Comparison of ENCODE assay signal across 14 cellular contexts in the genomic region with DNA sequence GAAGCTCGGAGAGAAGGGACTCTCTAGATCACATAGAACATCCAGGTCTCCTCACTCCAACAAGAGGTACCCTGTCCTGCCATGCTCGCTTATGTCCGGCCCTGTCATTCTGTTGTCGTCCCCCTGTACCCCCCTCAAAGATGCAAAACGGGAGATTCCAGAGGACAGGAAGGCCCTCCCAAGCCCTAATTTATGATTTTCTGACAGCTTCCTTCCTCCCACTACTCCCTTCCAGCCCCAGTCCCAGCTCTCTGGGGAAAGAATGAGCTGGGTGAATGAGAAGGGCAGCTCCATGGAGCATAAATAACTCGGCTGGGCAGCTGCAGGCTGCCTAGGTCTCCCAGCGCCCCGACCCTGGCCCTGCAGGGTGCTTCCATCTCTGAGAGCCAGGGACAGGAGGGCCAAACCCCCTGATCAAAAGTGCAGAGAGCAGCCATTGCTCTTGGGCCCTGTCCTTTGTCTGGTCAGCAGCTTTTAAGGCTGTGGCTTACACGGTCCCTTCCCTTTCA. TPM values are rescaled to one million over a fixed set of nuclear protein-coding genes. Genes with fewer than 3 reads are reported as not detected.
A peak's percentile ranks its signal among the peaks of the same experiment; 100 is the strongest.
DNase-seq lines count a peak whose midpoint lies in the region; ATAC-seq and TF ChIP-seq lines count a peak whose summit lies in the region.
"Had no signal": no experiment of that assay in that cellular context is flagged by ENCODE, and none has a peak within 500 bp of the region (broad histone marks: within the 10 kb centered on the region; RNA-seq: fewer than 3 reads in every experiment).

No MANE protein-coding gene starts in this region.

- no peak overlapping the region for H3K27ac Mint-ChIP-seq in activated naive CD8-positive, alpha-beta T cell treated with anti-CD3 and anti-CD28 coated beads, Interleukin-2, amount 50 U/mL, for 24 hours
- no peak overlapping the region for H3K27ac Mint-ChIP-seq in activated naive CD8-positive, alpha-beta T cell treated with anti-CD3 and anti-CD28 coated beads for 36 hours
- H3K27ac Mint-ChIP-seq in type B pancreatic cell: no peak overlapping the region

- H3K4me1 Mint-ChIP-seq in activated naive CD8-positive, alpha-beta T cell treated with anti-CD3 and anti-CD28 coated beads, Interleukin-2, amount 50 U/mL, for 24 hours: peaks cover 30% of the 10 kb centered on the region
- H3K4me1 Mint-ChIP-seq in activated naive CD8-positive, alpha-beta T cell treated with anti-CD3 and anti-CD28 coated beads for 36 hours: peaks cover 22% of the 10 kb centered on the region
- H3K4me1 Mint-ChIP-seq in type B pancreatic cell (ENCODE audit: unreplicated experiment): peaks cover 25% of the 10 kb centered on the region

- H3K4me1 ChIP-seq in stomach: peaks cover 12 to 42% (median 25%) of the 10 kb centered on the region in 4 donors
- H3K4me1 ChIP-seq: HAP-1 had no signal

- H3K27me3 ChIP-seq in stomach: peaks cover 0 to 13% (median 0%) of the 10 kb centered on the region in 3 donors

- no peak for DNase-seq in activated naive CD8-positive, alpha-beta T cell treated with anti-CD3 and anti-CD28 coated beads, Interleukin-2, amount 50 U/mL, for 24 hours
- DNase-seq in activated naive CD8-positive, alpha-beta T cell treated with anti-CD3 and anti-CD28 coated beads for 36 hours: no peak
- DNase-seq in left kidney (ENCODE audit: low read depth, low spot score) (peak; percentile 92), stomach (no peak), type B pancreatic cell (ENCODE audit: extremely low spot score, unreplicated experiment) (no peak), NCI-H2196 treated with DMSO at 0.1 percent for 48 hours (lab: John Stamatoyannopoulos, UW; ENCODE audit: unreplicated experiment) (no peak)
- DNase-seq: activated T-cell treated with anti-CD3 and anti-CD28 coated beads, Interleukin-2, amount 50 U/mL, for 48 hours; DMS79 treated with DMSO at 0.1 percent for 48 hours; naive thymus-derived CD8-positive, alpha-beta T cell; NCI-H2171 had no signal

- H3K36me3 Mint-ChIP-seq in activated naive CD8-positive, alpha-beta T cell treated with anti-CD3 and anti-CD28 coated beads, Interleukin-2, amount 50 U/mL, for 24 hours (ENCODE audit: low read depth): no peaks in the 10 kb centered on the region
- no peaks in the 10 kb centered on the region for H3K36me3 Mint-ChIP-seq in activated naive CD8-positive, alpha-beta T cell treated with anti-CD3 and anti-CD28 coated beads for 36 hours
- H3K36me3 Mint-ChIP-seq in type B pancreatic cell: no peaks in the 10 kb centered on the region
- H3K36me3 Mint-ChIP-seq: naive thymus-derived CD8-positive, alpha-beta T cell had no signal

- H3K36me3 ChIP-seq in stomach: no peaks in the 10 kb centered on the region
- H3K36me3 ChIP-seq: HAP-1 had no signal

- H3K9me3 ChIP-seq in stomach: no peaks in the 10 kb centered on the region
- H3K9me3 ChIP-seq: HAP-1 had no signal

- H3K4me3 Mint-ChIP-seq in activated naive CD8-positive, alpha-beta T cell treated with anti-CD3 and anti-CD28 coated beads, Interleukin-2, amount 50 U/mL, for 24 hours: peak overlapping the region; percentile 29
- H3K4me3 Mint-ChIP-seq in activated naive CD8-positive, alpha-beta T cell treated with anti-CD3 and anti-CD28 coated beads for 36 hours: no peak overlapping the region
- no peak overlapping the region for H3K4me3 Mint-ChIP-seq in type B pancreatic cell

- no peaks in the 10 kb centered on the region for H3K9me3 Mint-ChIP-seq in activated naive CD8-positive, alpha-beta T cell treated with anti-CD3 and anti-CD28 coated beads, Interleukin-2, amount 50 U/mL, for 24 hours
- no peaks in the 10 kb centered on the region for H3K9me3 Mint-ChIP-seq in activated naive CD8-positive, alpha-beta T cell treated with anti-CD3 and anti-CD28 coated beads for 36 hours
- no peaks in the 10 kb centered on the region for H3K9me3 Mint-ChIP-seq in type B pancreatic cell
- H3K9me3 Mint-ChIP-seq: naive thymus-derived CD8-positive, alpha-beta T cell had no signal

- no peak for TF ChIP-seq EP300 in stomach (IDR thresholded peaks at IDR 0.05)

- TF ChIP-seq POLR2A in stomach (IDR thresholded peaks at IDR 0.05): no peak

- H3K27ac ChIP-seq in VCaP: peak overlapping the region; percentile 10; the same call in 1 of the 2 replicates
- peak overlapping the region; percentile 25 to 80 (median 57) for H3K27ac ChIP-seq in stomach

- 64 to 78% (median 75%) methylated on average over 9 of the region's 9 CpGs for WGBS in stomach, 5 donors

- H3K27me3 Mint-ChIP-seq in activated naive CD8-positive, alpha-beta T cell treated with anti-CD3 and anti-CD28 coated beads, Interleukin-2, amount 50 U/mL, for 24 hours: peaks cover 58% of the 10 kb centered on the region
- peaks cover 50% of the 10 kb centered on the region for H3K27me3 Mint-ChIP-seq in activated naive CD8-positive, alpha-beta T cell treated with anti-CD3 and anti-CD28 coated beads for 36 hours
- peaks cover 10% of the 10 kb centered on the region for H3K27me3 Mint-ChIP-seq in type B pancreatic cell

- no peak for ATAC-seq in activated naive CD8-positive, alpha-beta T cell treated with anti-CD3 and anti-CD28 coated beads, Interleukin-2, amount 50 U/mL, for 24 hours
- ATAC-seq in HG02623 (IDR thresholded peaks at IDR 0.05; ENCODE audit: unreplicated experiment): no peak

- no peak overlapping the region for H3K4me3 ChIP-seq in stomach
- H3K4me3 ChIP-seq: HAP-1 had no signal

- no peak for TF ChIP-seq CTCF in VCaP (conservative IDR thresholded peaks at IDR 0.05)
- no peak for TF ChIP-seq CTCF in stomach (IDR thresholded peaks at IDR 0.05)
- no peak for TF ChIP-seq CTCF in type B pancreatic cell (conservative IDR thresholded peaks at IDR 0.05)

- intact Hi-C loops in stomach (cut with DNase I; ENCODE audit: low total_unique reads): no loop called here

RNA-seq across cellular contexts. Expression of a gene that starts 3.9 kb away (rescaled TPM):
- not detected for total RNA-seq in activated naive CD8-positive, alpha-beta T cell treated with anti-CD3 and anti-CD28 coated beads for 36 hours
- total RNA-seq in stomach: 10 to 100 TPM in 2 of 5 donors, 1 to 10 TPM in 2, not detected in 1; 1.8 to 23.6 (median 9.5) TPM
- polyA plus RNA-seq in stomach: 10 to 100 TPM in 2 of 3 donors, 1 to 10 TPM in 1; 2.5 to 12.7 (median 10.3) TPM
- 4.2 and 11.4 TPM in 2 replicates for total RNA-seq in type B pancreatic cell (ENCODE audit: low replicate concordance)
- total RNA-seq: naive thymus-derived CD8-positive, alpha-beta T cell had no signal
- polyA plus RNA-seq: keratinocyte; naive thymus-derived CD8-positive, alpha-beta T cell had no signal
